Comparison of ENCODE assay signal across 1 cellular context in the genomic region with DNA sequence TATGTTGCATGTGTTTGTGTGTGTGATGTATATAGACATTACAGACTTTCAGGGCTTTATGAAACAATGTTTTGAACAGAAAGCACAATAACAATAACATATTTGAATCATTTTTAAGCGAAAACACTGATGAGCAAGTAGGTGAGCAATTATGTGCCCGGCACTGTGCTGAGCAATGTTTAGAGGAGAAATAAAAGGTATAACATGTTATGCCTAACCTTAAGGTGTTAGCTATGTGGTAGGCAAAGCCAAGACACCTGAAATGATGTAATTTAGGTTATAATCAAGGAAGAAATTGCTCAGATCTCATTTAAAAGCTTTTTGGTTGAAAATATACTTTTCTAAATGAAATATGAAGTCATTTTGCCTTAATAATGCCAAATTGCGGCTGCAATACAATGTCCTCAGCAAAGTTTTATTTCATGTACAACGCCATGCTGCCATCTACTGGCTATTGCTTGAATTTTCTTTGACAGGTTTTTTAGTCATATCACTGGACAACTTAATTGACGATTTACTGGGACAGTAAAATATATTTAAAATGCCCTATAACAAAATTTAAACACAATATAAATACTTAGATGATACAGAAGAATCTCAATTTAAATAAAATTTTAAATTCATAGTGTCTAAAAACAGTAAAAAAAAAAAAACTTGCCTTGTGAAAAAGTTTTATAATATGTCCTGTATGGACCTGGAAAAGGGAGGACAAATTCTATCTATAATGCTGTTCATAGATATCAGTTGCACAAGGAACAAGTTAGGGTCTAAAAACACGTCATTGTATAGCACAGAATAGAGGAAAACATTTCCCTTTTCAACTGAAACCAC.
TF ChIP-seq lines count a peak whose summit lies in the region.

No MANE protein-coding gene starts in this region.

TF ChIP-seq in GM23338, 12 proteins besides CTCF, POLR2A, EP300 and RAD21 (continued from another document):
- TF ChIP-seq, protein P1, sequence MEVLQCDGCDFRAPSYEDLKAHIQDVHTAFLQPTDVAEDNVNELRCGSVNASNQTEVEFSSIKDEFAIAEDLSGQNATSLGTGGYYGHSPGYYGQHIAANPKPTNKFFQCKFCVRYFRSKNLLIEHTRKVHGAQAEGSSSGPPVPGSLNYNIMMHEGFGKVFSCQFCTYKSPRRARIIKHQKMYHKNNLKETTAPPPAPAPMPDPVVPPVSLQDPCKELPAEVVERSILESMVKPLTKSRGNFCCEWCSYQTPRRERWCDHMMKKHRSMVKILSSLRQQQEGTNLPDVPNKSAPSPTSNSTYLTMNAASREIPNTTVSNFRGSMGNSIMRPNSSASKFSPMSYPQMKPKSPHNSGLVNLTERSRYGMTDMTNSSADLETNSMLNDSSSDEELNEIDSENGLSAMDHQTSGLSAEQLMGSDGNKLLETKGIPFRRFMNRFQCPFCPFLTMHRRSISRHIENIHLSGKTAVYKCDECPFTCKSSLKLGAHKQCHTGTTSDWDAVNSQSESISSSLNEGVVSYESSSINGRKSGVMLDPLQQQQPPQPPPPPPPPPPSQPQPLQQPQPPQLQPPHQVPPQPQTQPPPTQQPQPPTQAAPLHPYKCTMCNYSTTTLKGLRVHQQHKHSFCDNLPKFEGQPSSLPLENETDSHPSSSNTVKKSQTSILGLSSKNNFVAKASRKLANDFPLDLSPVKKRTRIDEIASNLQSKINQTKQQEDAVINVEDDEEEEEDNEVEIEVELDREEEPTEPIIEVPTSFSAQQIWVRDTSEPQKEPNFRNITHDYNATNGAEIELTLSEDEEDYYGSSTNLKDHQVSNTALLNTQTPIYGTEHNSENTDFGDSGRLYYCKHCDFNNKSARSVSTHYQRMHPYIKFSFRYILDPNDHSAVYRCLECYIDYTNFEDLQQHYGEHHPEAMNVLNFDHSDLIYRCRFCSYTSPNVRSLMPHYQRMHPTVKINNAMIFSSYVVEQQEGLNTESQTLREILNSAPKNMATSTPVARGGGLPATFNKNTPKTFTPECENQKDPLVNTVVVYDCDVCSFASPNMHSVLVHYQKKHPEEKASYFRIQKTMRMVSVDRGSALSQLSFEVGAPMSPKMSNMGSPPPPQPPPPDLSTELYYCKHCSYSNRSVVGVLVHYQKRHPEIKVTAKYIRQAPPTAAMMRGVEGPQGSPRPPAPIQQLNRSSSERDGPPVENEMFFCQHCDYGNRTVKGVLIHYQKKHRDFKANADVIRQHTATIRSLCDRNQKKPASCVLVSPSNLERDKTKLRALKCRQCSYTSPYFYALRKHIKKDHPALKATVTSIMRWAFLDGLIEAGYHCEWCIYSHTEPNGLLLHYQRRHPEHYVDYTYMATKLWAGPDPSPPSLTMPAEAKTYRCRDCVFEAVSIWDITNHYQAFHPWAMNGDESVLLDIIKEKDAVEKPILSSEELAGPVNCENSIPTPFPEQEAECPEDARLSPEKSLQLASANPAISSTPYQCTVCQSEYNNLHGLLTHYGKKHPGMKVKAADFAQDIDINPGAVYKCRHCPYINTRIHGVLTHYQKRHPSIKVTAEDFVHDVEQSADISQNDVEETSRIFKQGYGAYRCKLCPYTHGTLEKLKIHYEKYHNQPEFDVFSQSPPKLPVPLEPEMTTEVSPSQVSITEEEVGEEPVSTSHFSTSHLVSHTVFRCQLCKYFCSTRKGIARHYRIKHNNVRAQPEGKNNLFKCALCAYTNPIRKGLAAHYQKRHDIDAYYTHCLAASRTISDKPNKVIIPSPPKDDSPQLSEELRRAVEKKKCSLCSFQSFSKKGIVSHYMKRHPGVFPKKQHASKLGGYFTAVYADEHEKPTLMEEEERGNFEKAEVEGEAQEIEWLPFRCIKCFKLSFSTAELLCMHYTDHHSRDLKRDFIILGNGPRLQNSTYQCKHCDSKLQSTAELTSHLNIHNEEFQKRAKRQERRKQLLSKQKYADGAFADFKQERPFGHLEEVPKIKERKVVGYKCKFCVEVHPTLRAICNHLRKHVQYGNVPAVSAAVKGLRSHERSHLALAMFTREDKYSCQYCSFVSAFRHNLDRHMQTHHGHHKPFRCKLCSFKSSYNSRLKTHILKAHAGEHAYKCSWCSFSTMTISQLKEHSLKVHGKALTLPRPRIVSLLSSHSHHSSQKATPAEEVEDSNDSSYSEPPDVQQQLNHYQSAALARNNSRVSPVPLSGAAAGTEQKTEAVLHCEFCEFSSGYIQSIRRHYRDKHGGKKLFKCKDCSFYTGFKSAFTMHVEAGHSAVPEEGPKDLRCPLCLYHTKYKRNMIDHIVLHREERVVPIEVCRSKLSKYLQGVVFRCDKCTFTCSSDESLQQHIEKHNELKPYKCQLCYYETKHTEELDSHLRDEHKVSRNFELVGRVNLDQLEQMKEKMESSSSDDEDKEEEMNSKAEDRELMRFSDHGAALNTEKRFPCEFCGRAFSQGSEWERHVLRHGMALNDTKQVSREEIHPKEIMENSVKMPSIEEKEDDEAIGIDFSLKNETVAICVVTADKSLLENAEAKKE (CRISPR knock-in tag; IDR thresholded peaks at IDR 0.05): no peak
- no peak for TF ChIP-seq NANOG (IDR thresholded peaks at IDR 0.05; ENCODE audit: borderline replicate concordance)
- TF ChIP-seq ZNF331 (CRISPR knock-in tag; IDR thresholded peaks at IDR 0.05; ENCODE audit: low read depth): no peak
- no peak for TF ChIP-seq CREB1 (CRISPR knock-in tag; IDR thresholded peaks at IDR 0.05; ENCODE audit: low read depth)
- TF ChIP-seq EZH2 (IDR thresholded peaks at IDR 0.05; ENCODE audit: low read depth, unreplicated experiment): no peak
